16 cellular contexts compared by ENCODE assay signal in the genomic region with DNA sequence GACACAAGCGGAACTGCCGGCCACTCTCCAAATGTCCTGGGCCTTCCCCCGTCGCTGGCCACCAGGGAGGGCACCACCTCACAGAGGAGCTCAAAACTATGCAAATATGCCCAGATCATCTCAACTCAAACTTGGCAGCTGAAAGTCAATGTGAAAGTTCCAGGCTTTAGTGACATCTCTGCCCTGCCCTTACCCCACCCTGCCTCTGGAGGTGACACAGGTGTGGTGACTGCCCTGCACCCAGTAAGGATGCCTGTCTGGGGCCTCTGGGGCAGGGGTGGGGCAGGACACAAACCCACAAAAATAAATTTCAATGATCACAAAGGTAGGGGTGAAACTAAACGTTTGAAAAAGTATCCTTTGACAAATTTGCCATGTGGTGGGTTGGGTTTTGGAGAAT.
"Had no signal": no experiment of that assay in that cellular context is flagged by ENCODE, and none has a peak within 500 bp of the region (broad histone marks: within the 10 kb centered on the region; RNA-seq: fewer than 3 reads in every experiment).

No MANE protein-coding gene starts in this region.

- H3K4me3 Mint-ChIP-seq: activated CD4-positive, alpha-beta memory T cell treated with anti-CD3 and anti-CD28 coated beads, Interleukin-2, amount 10 ng/mL, durations not matched to agents 7 days and 5 days; activated naive CD8-positive, alpha-beta T cell treated with anti-CD3 and anti-CD28 coated beads, Interleukin-2, amount 50 U/mL, for 24 hours; memory B cell; naive thymus-derived CD8-positive, alpha-beta T cell had no signal

- H3K36me3 ChIP-seq: upper lobe of left lung had no signal

- H3K4me1 Mint-ChIP-seq: activated CD4-positive, alpha-beta memory T cell treated with anti-CD3 and anti-CD28 coated beads, Interleukin-2, amount 10 ng/mL, durations not matched to agents 7 days and 5 days; activated naive CD8-positive, alpha-beta T cell treated with anti-CD3 and anti-CD28 coated beads, Interleukin-2, amount 50 U/mL, for 24 hours; memory B cell had no signal

- H3K27me3 ChIP-seq: testis, upper lobe of left lung had no signal

- H3K27ac ChIP-seq: testis, upper lobe of left lung, VCaP had no signal

- H3K36me3 Mint-ChIP-seq: memory B cell; naive thymus-derived CD8-positive, alpha-beta T cell had no signal

- H3K27ac Mint-ChIP-seq: activated CD4-positive, alpha-beta memory T cell treated with anti-CD3 and anti-CD28 coated beads, Interleukin-2, amount 10 ng/mL, durations not matched to agents 7 days and 5 days; activated naive CD8-positive, alpha-beta T cell treated with anti-CD3 and anti-CD28 coated beads, Interleukin-2, amount 50 U/mL, for 24 hours; memory B cell; naive thymus-derived CD8-positive, alpha-beta T cell had no signal

- H3K9me3 Mint-ChIP-seq: activated CD4-positive, alpha-beta memory T cell treated with anti-CD3 and anti-CD28 coated beads, Interleukin-2, amount 10 ng/mL, durations not matched to agents 7 days and 5 days; activated naive CD8-positive, alpha-beta T cell treated with anti-CD3 and anti-CD28 coated beads, Interleukin-2, amount 50 U/mL, for 24 hours; memory B cell; naive thymus-derived CD8-positive, alpha-beta T cell had no signal

- H3K9me3 ChIP-seq: testis, upper lobe of left lung had no signal

- ATAC-seq: left ventricle myocardium superior; naive thymus-derived CD8-positive, alpha-beta T cell had no signal

- H3K4me1 ChIP-seq: upper lobe of left lung had no signal

- H3K4me3 ChIP-seq: testis, upper lobe of left lung had no signal

- DNase-seq: activated CD4-positive, alpha-beta memory T cell treated with anti-CD3 and anti-CD28 coated beads, Interleukin-2, amount 10 ng/mL, durations not matched to agents 7 days and 5 days; activated naive CD4-positive, alpha-beta T cell treated with Interleukin-2 at 50 U/mL for 16 hours; activated naive CD8-positive, alpha-beta T cell treated with anti-CD3 and anti-CD28 coated beads, Interleukin-2, amount 50 U/mL, for 24 hours; aorta; cortex of kidney; effector CD4-positive, alpha-beta T cell; foreskin fibroblast; hypothalamus; left ventricle myocardium superior; naive thymus-derived CD8-positive, alpha-beta T cell; retina; stimulated activated naive CD4-positive, alpha-beta T cell treated with Interleukin-2 at 50 U/mL for 16 hours; upper lobe of left lung had no signal
